In genomic region chr9:104941597-104941996, GRCh38 we compare ENCODE assay signal across 19 cellular contexts. TPM values are rescaled to one million over a fixed set of nuclear protein-coding genes. Genes with fewer than 3 reads are reported as not detected.
DNase-seq lines count a peak whose midpoint lies in the region; ATAC-seq, FAIRE-seq and TF ChIP-seq lines count a peak whose summit lies in the region.
"Had no signal": no experiment of that assay in that cellular context is flagged by ENCODE, and none has a peak within 500 bp of the region (broad histone marks: within the 10 kb centered on the region; RNA-seq: fewer than 3 reads in every experiment).

No MANE protein-coding gene starts in this region.

- no peaks in the 10 kb centered on the region for H3K9me1 ChIP-seq in K562 (ENCODE audit: control insufficient read depth, insufficient read depth, low read length)

- no peak overlapping the region for H4K91ac ChIP-seq in neuronal stem cell (ENCODE audit: low read depth, low read length, poor library complexity)

- H3K18ac ChIP-seq in neuronal stem cell (ENCODE audit: low read length), result no peak overlapping the region

- H3K4me1 Mint-ChIP-seq in activated CD8-positive, alpha-beta T cell treated with anti-CD3 and anti-CD28 coated beads for 36 hours (ENCODE audit: low read depth), result peaks cover 7% of the 10 kb centered on the region
- H3K4me1 Mint-ChIP-seq in activated CD8-positive, alpha-beta T cell treated with anti-CD3 and anti-CD28 coated beads, Interleukin-2, amount 10 ng/mL, durations not matched to agents 7 days and 5 days (ENCODE audit: low read depth), result peaks cover 6% of the 10 kb centered on the region

- H3K4me2 ChIP-seq in KMS-11 (peak overlapping the region; percentile 58), K562 (ENCODE audit: insufficient read depth, low read length) (no peak overlapping the region), neuronal stem cell (ENCODE audit: insufficient read depth, low read length, poor library complexity, severe bottlenecking) (no peak overlapping the region)
- H3K4me2 ChIP-seq: A549 had no signal

- H3K9me3 Mint-ChIP-seq in activated CD8-positive, alpha-beta T cell treated with anti-CD3 and anti-CD28 coated beads for 36 hours, result no peaks in the 10 kb centered on the region
- H3K9me3 Mint-ChIP-seq in activated CD8-positive, alpha-beta T cell treated with anti-CD3 and anti-CD28 coated beads, Interleukin-2, amount 10 ng/mL, durations not matched to agents 7 days and 5 days (ENCODE audit: insufficient read depth), result no peaks in the 10 kb centered on the region

- H4K20me1 ChIP-seq in KMS-11 (ENCODE audit: insufficient read depth) (no peaks in the 10 kb centered on the region), K562 (replicated peaks; ENCODE audit: control insufficient read depth, insufficient read depth, low read length) (no peaks in the 10 kb centered on the region)

- H4K8ac ChIP-seq in neuronal stem cell (ENCODE audit: low read depth, low read length), result no peak overlapping the region

- no peak overlapping the region for H3K4me3 Mint-ChIP-seq in activated CD8-positive, alpha-beta T cell treated with anti-CD3 and anti-CD28 coated beads for 36 hours
- no peak overlapping the region for H3K4me3 Mint-ChIP-seq in activated CD8-positive, alpha-beta T cell treated with anti-CD3 and anti-CD28 coated beads, Interleukin-2, amount 10 ng/mL, durations not matched to agents 7 days and 5 days

- intact Hi-C loops in activated CD8-positive, alpha-beta T cell treated with anti-CD3 and anti-CD28 coated beads for 36 hours (cut with micrococcal nuclease), result no loop called here
- intact Hi-C loops in K562 (cut with micrococcal nuclease), result no loop called here

- H3K4me1 ChIP-seq in KMS-11 (ENCODE audit: low read depth, poor library complexity, severe bottlenecking), result peaks cover 22% of the 10 kb centered on the region
- no peaks in the 10 kb centered on the region for H3K4me1 ChIP-seq in K562 (replicated peaks in 1 of 2; ENCODE audit: control insufficient read depth in 2 of 2, insufficient read depth in 2 of 2, low read length in 2 of 2)
- H3K4me1 ChIP-seq in neuronal stem cell (ENCODE audit: control insufficient read depth in 2 of 2, insufficient read depth in 1 of 2, low read depth in 1 of 2, low read length in 2 of 2), result peaks cover 3 to 13% of the 10 kb centered on the region in 2 donors
- no peaks in the 10 kb centered on the region for H3K4me1 ChIP-seq in upper lobe of left lung
- H3K4me1 ChIP-seq: Caco-2 had no signal

- H3K27ac Mint-ChIP-seq in activated CD8-positive, alpha-beta T cell treated with anti-CD3 and anti-CD28 coated beads for 36 hours, result no peak overlapping the region
- no peak overlapping the region for H3K27ac Mint-ChIP-seq in activated CD8-positive, alpha-beta T cell treated with anti-CD3 and anti-CD28 coated beads, Interleukin-2, amount 10 ng/mL, durations not matched to agents 7 days and 5 days

- TF ChIP-seq CTCF in activated CD8-positive, alpha-beta T cell treated with anti-CD3 and anti-CD28 coated beads for 36 hours (IDR thresholded peaks at IDR 0.05), result no peak
- no peak for TF ChIP-seq CTCF in KMS-11 (conservative IDR thresholded peaks at IDR 0.05; ENCODE audit: low read depth, low read length)
- TF ChIP-seq CTCF in K562 (IDR thresholded peaks at IDR 0.05 in 2 of 3, conservative IDR thresholded peaks at IDR 0.05 in 1 of 3; ENCODE audit: insufficient read depth in 2 of 3, low read depth in 1 of 3, low read length in 3 of 3), result no peak
- no peak for TF ChIP-seq CTCF in upper lobe of left lung (IDR thresholded peaks at IDR 0.05)

- no peak for DNase-seq in activated CD8-positive, alpha-beta T cell treated with anti-CD3 and anti-CD28 coated beads for 36 hours
- DNase-seq in activated CD8-positive, alpha-beta T cell treated with anti-CD3 and anti-CD28 coated beads, Interleukin-2, amount 10 ng/mL, durations not matched to agents 7 days and 5 days, result no peak
- DNase-seq in K562 (ENCODE audit: extremely low read depth in 1 of 4, low spot score in 3 of 4), result no peak
- DNase-seq in neuronal stem cell (ENCODE audit: low spot score), result no peak
- DNase-seq in upper lobe of left lung, result no peak
- no peak for DNase-seq in NCI-H82 treated with DMSO at 0.1 percent for 48 hours (lab: John Stamatoyannopoulos, UW; ENCODE audit: unreplicated experiment)
- DNase-seq: Caco-2, DMS79, NCI-H1105, NCI-H1694 treated with DMSO at 0.1 percent for 48 hours, NCI-H510A, NCI-H82, RPMI8226 had no signal

- no peak overlapping the region for H2AK5ac ChIP-seq in neuronal stem cell (ENCODE audit: low read depth, low read length)

- no peak for FAIRE-seq in K562 (lab: Jason Lieb, UNC)
- FAIRE-seq: A549, GM12878, GM18507 had no signal

- no peak overlapping the region for H3K23ac ChIP-seq in neuronal stem cell (ENCODE audit: low read depth, low read length, poor library complexity)

- in situ Hi-C loops in K562 (cut with MboI), result no loop called here

- no peaks in the 10 kb centered on the region for H3K36me3 ChIP-seq in KMS-11 (ENCODE audit: insufficient read depth)
- no peaks in the 10 kb centered on the region for H3K36me3 ChIP-seq in K562 (ENCODE audit: control insufficient read depth, insufficient read depth, low read length)
- H3K36me3 ChIP-seq in neuronal stem cell (replicated peaks in 1 of 2; ENCODE audit: control insufficient read depth in 2 of 2, insufficient read depth in 2 of 2, low read length in 2 of 2), result peaks cover 0 to 1% of the 10 kb centered on the region in 2 donors
- no peaks in the 10 kb centered on the region for H3K36me3 ChIP-seq in upper lobe of left lung

- H3K14ac ChIP-seq in neuronal stem cell (ENCODE audit: low read length), result no peak overlapping the region

- H3K9ac ChIP-seq in KMS-11 (no peak overlapping the region; the same call in 1 of the 2 replicates), K562 (ENCODE audit: insufficient read depth in 1 of 2, low read depth in 2 of 2, low read length in 2 of 2) (no peak overlapping the region), neuronal stem cell (ENCODE audit: low read depth, low read length, poor library complexity) (no peak overlapping the region)

- H3K9me3 ChIP-seq in K562 (replicated peaks; ENCODE audit: control insufficient read depth, insufficient read depth, low read depth, low read length) (no peaks in the 10 kb centered on the region), neuronal stem cell (replicated peaks in 1 of 2; ENCODE audit: control insufficient read depth in 2 of 2, insufficient read depth in 1 of 2, low read depth in 1 of 2, low read length in 2 of 2) (no peaks in the 10 kb centered on the region), upper lobe of left lung (no peaks in the 10 kb centered on the region)
- H3K9me3 ChIP-seq: A549, Caco-2 had no signal

- POLR2A ChIA-PET in activated CD8-positive, alpha-beta T cell treated with anti-CD3 and anti-CD28 coated beads for 36 hours (lab: Charles Lee), result no interaction called here
- POLR2A ChIA-PET in activated CD8-positive, alpha-beta T cell treated with anti-CD3 and anti-CD28 coated beads, Interleukin-2, amount 10 ng/mL, durations not matched to agents 7 days and 5 days (lab: Charles Lee), result no interaction called here
- POLR2A ChIA-PET in K562 (lab: Yijun Ruan, JAX), result no interaction called here

- H3K36me3 Mint-ChIP-seq in activated CD8-positive, alpha-beta T cell treated with anti-CD3 and anti-CD28 coated beads for 36 hours (ENCODE audit: low read depth), result no peaks in the 10 kb centered on the region
- no peaks in the 10 kb centered on the region for H3K36me3 Mint-ChIP-seq in activated CD8-positive, alpha-beta T cell treated with anti-CD3 and anti-CD28 coated beads, Interleukin-2, amount 10 ng/mL, durations not matched to agents 7 days and 5 days (ENCODE audit: low read depth)

- CTCF ChIA-PET in activated CD8-positive, alpha-beta T cell treated with anti-CD3 and anti-CD28 coated beads for 36 hours (lab: Charles Lee), result no interaction called here
- CTCF ChIA-PET in activated CD8-positive, alpha-beta T cell treated with anti-CD3 and anti-CD28 coated beads, Interleukin-2, amount 10 ng/mL, durations not matched to agents 7 days and 5 days (lab: Charles Lee), result no interaction called here
- CTCF ChIA-PET in K562 (lab: Yijun Ruan, JAX; ENCODE audit: low intra/inter-chr PET ratio), result no interaction called here

- H2BK12ac ChIP-seq in neuronal stem cell (ENCODE audit: low read length), result no peak overlapping the region

- TF ChIP-seq EP300 in K562 (IDR thresholded peaks at IDR 0.05; ENCODE audit: low read length), result no peak
- TF ChIP-seq EP300 in upper lobe of left lung (IDR thresholded peaks at IDR 0.05), result no peak

- H3K79me2 ChIP-seq in KMS-11 (ENCODE audit: insufficient read depth, low read depth), result no peaks in the 10 kb centered on the region
- H3K79me2 ChIP-seq in K562 (ENCODE audit: control insufficient read depth, insufficient read depth, low read length), result no peaks in the 10 kb centered on the region

- H3K4me3 ChIP-seq in KMS-11 (IDR thresholded peaks at IDR 0.05; ENCODE audit: insufficient read depth, low read depth, low read length) (no peak overlapping the region), K562 (no peak overlapping the region), neuronal stem cell (ENCODE audit: low read length in 2 of 2) (no peak overlapping the region), upper lobe of left lung (no peak overlapping the region)
- H3K4me3 ChIP-seq: A549, GM12878 had no signal

- H2BK5ac ChIP-seq in neuronal stem cell (ENCODE audit: low read length), result no peak overlapping the region

- no peaks in the 10 kb centered on the region for H3K79me1 ChIP-seq in neuronal stem cell (ENCODE audit: low read depth, low read length)

- H2AFZ ChIP-seq in KMS-11 (ENCODE audit: low read depth) (peak overlapping the region; percentile 41; the same call in 1 of the 2 replicates), K562 (ENCODE audit: low read depth, low read length) (no peak overlapping the region), neuronal stem cell (ENCODE audit: low read length) (peak overlapping the region; percentile 31)

- H2BK15ac ChIP-seq in neuronal stem cell (ENCODE audit: low read length), result no peak overlapping the region

- H3K27ac ChIP-seq in KMS-11 (peak overlapping the region; percentile 50; the same call in 1 of the 2 replicates), K562 (ENCODE audit: extremely low read depth, low read depth, low read length) (no peak overlapping the region), neuronal stem cell (replicated peaks; ENCODE audit: low read length) (no peak overlapping the region), upper lobe of left lung (no peak overlapping the region)
- H3K27ac ChIP-seq: A549, C4-2B had no signal

- H3K4ac ChIP-seq in neuronal stem cell (ENCODE audit: low read length), result no peak overlapping the region

- H2BK120ac ChIP-seq in neuronal stem cell (ENCODE audit: low read depth, low read length), result no peak overlapping the region

- no peaks in the 10 kb centered on the region for H3K27me3 Mint-ChIP-seq in activated CD8-positive, alpha-beta T cell treated with anti-CD3 and anti-CD28 coated beads for 36 hours
- no peaks in the 10 kb centered on the region for H3K27me3 Mint-ChIP-seq in activated CD8-positive, alpha-beta T cell treated with anti-CD3 and anti-CD28 coated beads, Interleukin-2, amount 10 ng/mL, durations not matched to agents 7 days and 5 days (ENCODE audit: low read depth)

- ATAC-seq in activated CD8-positive, alpha-beta T cell treated with anti-CD3 and anti-CD28 coated beads for 36 hours, result peak; percentile 37
- ATAC-seq in activated CD8-positive, alpha-beta T cell treated with anti-CD3 and anti-CD28 coated beads, Interleukin-2, amount 10 ng/mL, durations not matched to agents 7 days and 5 days, result no peak
- ATAC-seq in K562 (no peak), upper lobe of left lung (ENCODE audit: low FRiP score in 2 of 2) (no peak)
- ATAC-seq: A549, GM12878, HCT116 had no signal

- no peaks in the 10 kb centered on the region for H3K27me3 ChIP-seq in KMS-11 (ENCODE audit: insufficient read depth, low read depth)
- H3K27me3 ChIP-seq in K562 (ENCODE audit: control insufficient read depth in 2 of 2, insufficient read depth in 2 of 2, low read length in 2 of 2), result no peaks in the 10 kb centered on the region
- no peaks in the 10 kb centered on the region for H3K27me3 ChIP-seq in neuronal stem cell (ENCODE audit: control insufficient read depth in 3 of 3, insufficient read depth in 3 of 3, low read depth in 1 of 3, low read length in 3 of 3)
- H3K27me3 ChIP-seq in upper lobe of left lung, result no peaks in the 10 kb centered on the region

- no TSS peak for BruUV-seq in K562 (replicated peaks; lab: Mats Ljungman, UMichigan)

- no peak for TF ChIP-seq RAD21 in K562 (CRISPR knock-in tag; conservative IDR thresholded peaks at IDR 0.05 in 1 of 2, IDR thresholded peaks at IDR 0.05 in 1 of 2)

- TF ChIP-seq POLR2A in K562 (conservative IDR thresholded peaks at IDR 0.05) (no peak), upper lobe of left lung (IDR thresholded peaks at IDR 0.05) (no peak)

- WGBS in K562 (ENCODE audit: insufficient coverage, low coverage, missing lambda C conversion rate), result 0% methylated on average over 1 of the region's 1 CpG
- WGBS in neuronal stem cell (ENCODE audit: extremely low coverage in 2 of 2, insufficient read length in 2 of 2, insufficient replicate concordance in 1 of 2), 2 donors, result no CpG with 5 or more reads among the region's 1 CpG
- 24 to 44% methylated on average over 1 of the region's 1 CpG for WGBS in upper lobe of left lung, 2 donors

RNA-seq across cellular contexts. Expression of gene ABCA1, which starts 13.6 kb away (rescaled TPM):
- under 1 TPM; 0.20 to 0.38 TPM for total RNA-seq in activated CD8-positive, alpha-beta T cell treated with anti-CD3 and anti-CD28 coated beads for 36 hours
- total RNA-seq in activated CD8-positive, alpha-beta T cell treated with anti-CD3 and anti-CD28 coated beads, Interleukin-2, amount 10 ng/mL, durations not matched to agents 7 days and 5 days, result under 1 TPM in 1 of 2 experiments, not detected in 1; 0.03 TPM
- total RNA-seq in K562 (2011; cell fraction: chromatin; rRNA removed; ENCODE audit: low replicate concordance), result 0.02 and 0.04 TPM in 2 replicates
- total RNA-seq in K562 (2011; cell fraction: nucleolus; rRNA removed), result not detected in 2 replicates
- total RNA-seq in K562 (2011; cell fraction: nucleoplasm; rRNA removed), result not detected in 2 replicates
- total RNA-seq in K562 (2014; rRNA removed), result not detected in 2 replicates
- total RNA-seq in K562 (2014; rRNA removed; fragmentation: Illumina TruSeq; extraction: Trizol), result 0.03 TPM in 1 of 2 replicates, not detected in the other
- total RNA-seq in K562 (2015; rRNA removed; fragmentation: Illumina TruSeq; extraction: Trizol), result not detected in 2 replicates
- total RNA-seq in K562 (2021), result 0.09 and 0.18 TPM in 2 replicates
- polyA plus RNA-seq in K562 (2011; rRNA removed), result 0.01 and 0.03 TPM in 2 replicates
- polyA plus RNA-seq in K562 (2011; cell fraction: cytosol; rRNA removed), result 0.04 TPM in 1 of 2 replicates, not detected in the other
- polyA plus RNA-seq in K562 (2011; cell fraction: nucleus; rRNA removed), result 0.01 and 0.11 TPM in 2 replicates
- 0.01 and 0.04 TPM in 2 replicates for polyA plus RNA-seq in K562 (2012)
- not detected in 2 replicates for polyA plus RNA-seq in K562 (2014; fragmentation: Illumina TruSeq; extraction: Trizol)
- under 1 TPM; under 0.01 to 0.01 TPM for polyA plus RNA-seq in K562 (2014; fragmentation: Nextera tagmentation; extraction: Ambion mirVana)
- polyA plus RNA-seq in K562 (2014; rRNA removed), result not detected in 2 replicates
- 0.07 and 0.18 TPM in 2 replicates for polyA minus RNA-seq in K562 (2011; rRNA and poly(A)+ RNA removed)
- 1.3 TPM in 1 of 2 replicates, not detected in the other for polyA minus RNA-seq in K562 (2011; cell fraction: cytosol; rRNA and poly(A)+ RNA removed)
- 0.13 and 0.22 TPM in 2 replicates for polyA minus RNA-seq in K562 (2011; cell fraction: nucleus; rRNA and poly(A)+ RNA removed)
- polyA plus RNA-seq in neuronal stem cell (2013, experiment 1 of 2), result 8.1 TPM
- 8.2 TPM for polyA plus RNA-seq in neuronal stem cell (2013, experiment 2 of 2)
- 100 to 1,000 TPM in 1 of 6 donors, 10 to 100 TPM in 5; 27.6 to 194 (median 47.0) TPM for total RNA-seq in upper lobe of left lung

Comparison
In these comparisons a context has a peak if more than half of its experiments do, and no peak if none do; other contexts are left out.
1. RNA of gene ABCA1, which starts 13.6 kb away (total RNA-seq): 27.6 to 194 TPM in upper lobe of left lung; 0.20 to 0.38 TPM in activated CD8-positive, alpha-beta T cell treated with anti-CD3 and anti-CD28 coated beads for 36 hours, 0.03 TPM in activated CD8-positive, alpha-beta T cell treated with anti-CD3 and anti-CD28 coated beads, Interleukin-2, amount 10 ng/mL, durations not matched to agents 7 days and 5 days and 0.02 to 0.18 TPM in K562; every median in the first group is over 10 times any median in the second.